Comparison of ENCODE assay signal across 1 cellular context in the genomic region with DNA sequence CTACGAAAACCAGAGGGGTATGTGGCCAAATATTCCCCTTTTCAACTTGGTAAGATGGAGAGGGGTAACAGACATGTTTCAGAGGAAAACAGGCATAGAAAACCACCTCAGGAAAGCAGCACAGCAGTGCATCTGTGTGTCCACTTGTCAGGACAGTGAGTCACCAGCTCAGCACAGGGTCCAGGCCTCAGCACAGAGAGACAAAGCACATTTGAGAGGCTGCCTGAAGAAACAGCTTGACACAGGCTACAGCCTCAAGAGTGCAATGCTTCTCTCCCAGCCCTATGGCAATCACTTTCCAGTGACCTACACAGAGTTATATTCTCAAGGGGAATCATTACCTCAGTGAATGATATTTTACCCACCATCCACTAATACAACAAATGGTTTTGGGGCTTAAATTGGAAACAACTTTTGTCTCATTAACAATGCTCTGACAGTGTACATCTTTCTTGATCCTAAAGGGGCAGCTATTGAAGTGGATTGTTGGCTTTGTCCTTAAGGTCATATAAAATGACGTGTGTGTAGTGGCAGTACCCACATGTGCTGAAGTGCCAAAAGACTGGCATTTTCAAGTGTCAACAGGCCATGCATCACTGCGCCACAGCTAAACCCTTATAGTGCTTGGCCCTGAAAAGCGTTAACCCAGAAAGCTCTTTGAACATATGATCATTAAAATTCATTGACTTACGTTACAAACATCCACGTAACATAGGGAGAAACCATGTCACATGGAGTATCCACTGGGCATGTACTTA.
TF ChIP-seq lines count a peak whose summit lies in the region.

No MANE protein-coding gene starts in this region.

TF ChIP-seq in endothelial cell of umbilical vein, 7 proteins besides CTCF, POLR2A, EP300 and RAD21:
- TF ChIP-seq, protein P1, sequence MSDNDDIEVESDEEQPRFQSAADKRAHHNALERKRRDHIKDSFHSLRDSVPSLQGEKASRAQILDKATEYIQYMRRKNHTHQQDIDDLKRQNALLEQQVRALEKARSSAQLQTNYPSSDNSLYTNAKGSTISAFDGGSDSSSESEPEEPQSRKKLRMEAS (IDR thresholded peaks at IDR 0.05; ENCODE audit: insufficient read depth, insufficient read length): no peak
- TF ChIP-seq FOS (IDR thresholded peaks at IDR 0.05; ENCODE audit: borderline replicate concordance, insufficient read depth, low read length): peak; percentile 48
